In genomic region chr5:151810449-151810848, GRCh38 we compare ENCODE assay signal across 26 cellular contexts. TPM values are rescaled to one million over a fixed set of nuclear protein-coding genes. Genes with fewer than 3 reads are reported as not detected.
DNase-seq lines count a peak whose midpoint lies in the region; ATAC-seq, FAIRE-seq and TF ChIP-seq lines count a peak whose summit lies in the region.
"Had no signal": no experiment of that assay in that cellular context is flagged by ENCODE, and none has a peak within 500 bp of the region (broad histone marks: within the 10 kb centered on the region; RNA-seq: fewer than 3 reads in every experiment).

No MANE protein-coding gene starts in this region.

- H3K9ac ChIP-seq in IMR-90 (ENCODE audit: low read depth, low read length), result no peak overlapping the region
- H3K9ac ChIP-seq in endothelial cell of umbilical vein (replicated peaks; ENCODE audit: extremely low read depth, insufficient read depth, low read length), result no peak overlapping the region

- H4K8ac ChIP-seq in IMR-90 (ENCODE audit: low read depth in 2 of 2, low read length in 2 of 2), result no peak overlapping the region

- H2BK20ac ChIP-seq in IMR-90 (ENCODE audit: low read depth, low read length), result no peak overlapping the region

- H3K4me2 ChIP-seq in IMR-90 (ENCODE audit: low read depth, low read length), result no peak overlapping the region
- H3K4me2 ChIP-seq in endothelial cell of umbilical vein (ENCODE audit: insufficient read depth, low read length), result no peak overlapping the region

- no peak overlapping the region for H4K91ac ChIP-seq in IMR-90 (ENCODE audit: insufficient read depth, low read depth, low read length)

- H2AFZ ChIP-seq in IMR-90 (replicated peaks; ENCODE audit: low read length, poor library complexity), result no peak overlapping the region
- no peak overlapping the region for H2AFZ ChIP-seq in endothelial cell of umbilical vein (ENCODE audit: low read depth, low read length)

- peaks cover 44% of the 10 kb centered on the region for H3K79me2 ChIP-seq in endothelial cell of umbilical vein (ENCODE audit: control insufficient read depth, insufficient read depth, low read length)

- TF ChIP-seq CTCF in left ventricle myocardium inferior (IDR thresholded peaks at IDR 0.05; ENCODE audit: borderline replicate concordance) (no peak), IMR-90 (conservative IDR thresholded peaks at IDR 0.05; ENCODE audit: low read depth, low read length) (no peak), endothelial cell of umbilical vein (IDR thresholded peaks at IDR 0.05; ENCODE audit: extremely low read depth in 1 of 2, insufficient read depth in 1 of 2, low read depth in 1 of 2, low read length in 2 of 2) (no peak)

- H3K36me3 ChIP-seq in left ventricle myocardium inferior (peaks cover 14% of the 10 kb centered on the region), IMR-90 (ENCODE audit: control insufficient read depth, insufficient read depth, low read length) (peaks cover 19% of the 10 kb centered on the region), endothelial cell of umbilical vein (ENCODE audit: control insufficient read depth in 2 of 2, extremely low read depth in 1 of 2, insufficient read depth in 2 of 2, low read length in 2 of 2) (peaks cover 10 to 32% of the 10 kb centered on the region in 2 experiments)

- no peak for DNase-seq in left ventricle myocardium inferior
- no peak for DNase-seq in Right ventricle myocardium inferior (ENCODE audit: missing footprints)
- peak; percentile 20 for DNase-seq in IMR-90
- no peak for DNase-seq in endothelial cell of umbilical vein (ENCODE audit: low read depth, low spot score)
- no peak for DNase-seq in stimulated activated naive B cell treated with anti-CD40 and anti-IgM and Interleukin-4, amounts not matched to agents 10 μg/mL and 1 μg/mL and 100 μg/mL, for 72 hours
- no peak for DNase-seq in iPS-NIHi11 (ENCODE audit: low spot score)
- no peak for DNase-seq in NK-92 treated with Interleukin-12 subunit alpha and Interleukin-12 subunit beta, amount 100 ng/mL, for 24 hours (lab: John Stamatoyannopoulos, UW)
- DNase-seq in stimulated activated CD4-positive, alpha-beta T cell treated with anti-CD3 and anti-CD28 coated beads, Interleukin-12 subunit alpha, Interleukin-12 subunit beta, amount 100 ng/mL, for 4 hours, result no peak
- DNase-seq: activated CD8-positive, alpha-beta memory T cell treated with anti-CD3 and anti-CD28 coated beads, Interleukin-2, amount 50 U/mL, for 48 hours; cerebellar nuclear complex; DMS 273 treated with DMSO at 0.1 percent for 48 hours; effector CD8-positive, alpha-beta T cell; immature natural killer cell; MG63; mucosa of descending colon; NCI-H1436; NCI-H510A treated with DMSO at 0.1 percent for 48 hours; Peyer's patch; stimulated activated CD4-positive, alpha-beta T cell treated with anti-CD3 and anti-CD28 coated beads, Interleukin-1b, Interleukin-23, amount 100 ng/mL, for 48 hours; stimulated activated naive CD4-positive, alpha-beta T cell; T-helper 17 cell; WERI-Rb-1 had no signal

- H3K4me1 ChIP-seq in left ventricle myocardium inferior (peaks cover 73% of the 10 kb centered on the region), IMR-90 (ENCODE audit: control insufficient read depth, insufficient read depth, low read length) (peaks cover 9% of the 10 kb centered on the region), endothelial cell of umbilical vein (ENCODE audit: control insufficient read depth, extremely low read depth, insufficient read depth, low read length) (no peaks in the 10 kb centered on the region)
- H3K4me1 ChIP-seq: Peyer's patch had no signal

- dilution Hi-C loops in IMR-90 (cut with HindIII; ENCODE audit: low sequenced_read_pairs, unreplicated experiment) (no loop called here), endothelial cell of umbilical vein (cut with MboI; ENCODE audit: extremely low pct_ligation_motif_present, low sequenced_read_pairs) (no loop called here)

- H3K27me3 Mint-ChIP-seq in stimulated activated naive B cell treated with anti-CD40 and anti-IgM and Interleukin-4, amounts not matched to agents 10 μg/mL and 1 μg/mL and 100 μg/mL, for 72 hours, result no peaks in the 10 kb centered on the region
- H3K27me3 Mint-ChIP-seq: IgD-negative memory B cell, progenitor cell of endocrine pancreas, T-helper 17 cell had no signal

- H3K27me3 ChIP-seq in left ventricle myocardium inferior (ENCODE audit: low read depth) (no peaks in the 10 kb centered on the region), IMR-90 (ENCODE audit: control insufficient read depth, insufficient read depth, low read length) (no peaks in the 10 kb centered on the region), endothelial cell of umbilical vein (ENCODE audit: control insufficient read depth in 2 of 2, insufficient read depth in 2 of 2, low read length in 2 of 2) (no peaks in the 10 kb centered on the region)
- H3K27me3 ChIP-seq: MG63, Peyer's patch had no signal

- H3K79me1 ChIP-seq in IMR-90 (ENCODE audit: low read depth in 1 of 2, low read length in 2 of 2), result peaks cover 36 to 61% of the 10 kb centered on the region in 2 experiments

- no peak for ATAC-seq in Right ventricle myocardium inferior
- no peak for ATAC-seq in IMR-90 (ENCODE audit: low read depth)
- peak in 1 of 2 donors; percentile 52 for ATAC-seq in stimulated activated naive B cell treated with anti-CD40 and anti-IgM and Interleukin-4, amounts not matched to agents 10 μg/mL and 1 μg/mL and 100 μg/mL, for 72 hours (replicated peaks)
- ATAC-seq: mucosa of descending colon, T-helper 17 cell had no signal

- FAIRE-seq in endothelial cell of umbilical vein (lab: Jason Lieb, UNC), result no peak
- FAIRE-seq: astrocyte had no signal

- peak overlapping the region; percentile 72 for H3K27ac Mint-ChIP-seq in stimulated activated naive B cell treated with anti-CD40 and anti-IgM and Interleukin-4, amounts not matched to agents 10 μg/mL and 1 μg/mL and 100 μg/mL, for 72 hours
- H3K27ac Mint-ChIP-seq: IgD-negative memory B cell, progenitor cell of endocrine pancreas had no signal

- no peak overlapping the region for H2AK9ac ChIP-seq in IMR-90 (replicated peaks; ENCODE audit: low read depth, low read length, poor library complexity)

- WGBS in IMR-90 (ENCODE audit: extremely low coverage in 2 of 2, insufficient read length in 1 of 2), 2 experiments, result no CpG with 5 or more reads among the region's 1 CpG

- BruUV-seq in IMR-90 (replicated peaks; lab: Mats Ljungman, UMichigan), result no TSS peak
- no TSS peak for BruUV-seq in endothelial cell of umbilical vein (replicated peaks; lab: Mats Ljungman, UMichigan)

- CTCF ChIA-PET in IMR-90 (lab: Yijun Ruan, JAX), result interaction anchor here (1.2 kb wide), 1 partner anchor 15 kb away, joined by 3 read pairs; no protein-coding TSS in a partner anchor
- CTCF ChIA-PET in endothelial cell of umbilical vein (lab: Charles Lee), result interaction anchor here (0.9 to 1.9 kb wide), 4 partner anchors 8 to 15 kb away, joined by 3 to 7 read pairs (median 4); no protein-coding TSS in a partner anchor

- H3K56ac ChIP-seq in IMR-90 (ENCODE audit: extremely low read depth, insufficient read depth, low read length), result no peak overlapping the region

- H3K9me3 Mint-ChIP-seq in stimulated activated naive B cell treated with anti-CD40 and anti-IgM and Interleukin-4, amounts not matched to agents 10 μg/mL and 1 μg/mL and 100 μg/mL, for 72 hours, result peaks cover 4% of the 10 kb centered on the region in 2 donors
- H3K9me3 Mint-ChIP-seq: CD14-positive monocyte, IgD-negative memory B cell, immature natural killer cell had no signal

- no peak overlapping the region for H3K23ac ChIP-seq in IMR-90 (ENCODE audit: low read depth, low read length)

- H3K4ac ChIP-seq in IMR-90 (ENCODE audit: low read depth, low read length), result no peak overlapping the region

- in situ Hi-C loops in IMR-90 (cut with MboI; ENCODE audit: low sequenced_read_pairs), result no loop called here

- H3K4me3 Mint-ChIP-seq in stimulated activated naive B cell treated with anti-CD40 and anti-IgM and Interleukin-4, amounts not matched to agents 10 μg/mL and 1 μg/mL and 100 μg/mL, for 72 hours, result no peak overlapping the region
- H3K4me3 Mint-ChIP-seq: CD14-positive monocyte, IgD-negative memory B cell, immature natural killer cell, T-helper 17 cell had no signal

- H3K9me1 ChIP-seq in IMR-90 (ENCODE audit: insufficient read depth, low read length), result no peaks in the 10 kb centered on the region
- H3K9me1 ChIP-seq in endothelial cell of umbilical vein (replicated peaks; ENCODE audit: control insufficient read depth, extremely low read depth, insufficient read depth, low read length), result no peaks in the 10 kb centered on the region

- H3K27ac ChIP-seq in left ventricle myocardium inferior (replicated peaks) (peak overlapping the region; percentile 74), IMR-90 (ENCODE audit: insufficient read depth, low read length) (no peak overlapping the region), endothelial cell of umbilical vein (ENCODE audit: insufficient read depth, low read depth, low read length) (no peak overlapping the region)
- H3K27ac ChIP-seq: Peyer's patch, WERI-Rb-1 had no signal

- H3K4me3 ChIP-seq in left ventricle myocardium inferior (no peak overlapping the region), IMR-90 (ENCODE audit: insufficient read depth, low read depth, low read length) (no peak overlapping the region), endothelial cell of umbilical vein (replicated peaks in 1 of 3; ENCODE audit: insufficient read depth in 1 of 3, low read depth in 1 of 3, low read length in 3 of 3) (no peak overlapping the region)
- H3K4me3 ChIP-seq: MG63, mucosa of descending colon, Peyer's patch had no signal

- no peak for TF ChIP-seq RAD21 in IMR-90 (IDR thresholded peaks at IDR 0.05; ENCODE audit: low read length)

- H2BK15ac ChIP-seq in IMR-90 (ENCODE audit: low read depth, low read length), result no peak overlapping the region

- no peak overlapping the region for H3K18ac ChIP-seq in IMR-90 (ENCODE audit: low read depth, low read length)

- H3K4me1 Mint-ChIP-seq in stimulated activated naive B cell treated with anti-CD40 and anti-IgM and Interleukin-4, amounts not matched to agents 10 μg/mL and 1 μg/mL and 100 μg/mL, for 72 hours, result peaks cover 10 to 12% of the 10 kb centered on the region in 2 donors
- H3K4me1 Mint-ChIP-seq: CD14-positive monocyte had no signal

- POLR2A ChIA-PET in IMR-90 (lab: Charles Lee; ENCODE audit: unreplicated experiment), result no interaction called here
- POLR2A ChIA-PET in endothelial cell of umbilical vein (lab: Charles Lee), result no interaction called here

- H3K36me3 Mint-ChIP-seq in stimulated activated naive B cell treated with anti-CD40 and anti-IgM and Interleukin-4, amounts not matched to agents 10 μg/mL and 1 μg/mL and 100 μg/mL, for 72 hours, result peaks cover 42 to 76% of the 10 kb centered on the region in 2 donors

- H4K20me1 ChIP-seq in IMR-90 (ENCODE audit: insufficient read depth, low read length) (peaks cover 25% of the 10 kb centered on the region; the same call in 1 of the 2 replicates), endothelial cell of umbilical vein (replicated peaks; ENCODE audit: control insufficient read depth, extremely low read depth, insufficient read depth, low read length) (peaks cover 7% of the 10 kb centered on the region)

- no peak overlapping the region for H3K14ac ChIP-seq in IMR-90 (replicated peaks; ENCODE audit: low read depth, low read length)

- H2BK120ac ChIP-seq in IMR-90 (ENCODE audit: low read depth, low read length), result no peak overlapping the region

- H4K5ac ChIP-seq in IMR-90 (ENCODE audit: low read depth, low read length), result no peak overlapping the region

- H3K9me3 ChIP-seq in left ventricle myocardium inferior (replicated peaks) (no peaks in the 10 kb centered on the region), IMR-90 (ENCODE audit: control insufficient read depth, insufficient read depth, low read length) (no peaks in the 10 kb centered on the region), endothelial cell of umbilical vein (replicated peaks; ENCODE audit: control insufficient read depth, insufficient read depth, low read length) (no peaks in the 10 kb centered on the region)
- H3K9me3 ChIP-seq: mucosa of descending colon, Peyer's patch had no signal

- intact Hi-C loops in left ventricle myocardium inferior (cut with micrococcal nuclease), result no loop called here
- intact Hi-C loops in Right ventricle myocardium inferior (cut with DNase I), result no loop called here
- intact Hi-C loops in IMR-90 (cut with micrococcal nuclease), result no loop called here
- intact Hi-C loops in endothelial cell of umbilical vein (cut with micrococcal nuclease), result no loop called here

- TF ChIP-seq POLR2A in IMR-90 (IDR thresholded peaks at IDR 0.05; ENCODE audit: low read depth, low read length) (no peak), endothelial cell of umbilical vein (IDR thresholded peaks at IDR 0.05; ENCODE audit: low read depth, low read length) (no peak)

- H2AK5ac ChIP-seq in IMR-90 (ENCODE audit: low read depth, low read length), result no peak overlapping the region

- H2BK5ac ChIP-seq in IMR-90 (ENCODE audit: low read depth, low read length, poor library complexity, severe bottlenecking), result no peak overlapping the region

RNA-seq across cellular contexts. Expression of gene G3BP1, which starts 38.7 kb away (rescaled TPM):
- 95.0 TPM for total RNA-seq in left ventricle myocardium inferior
- 114 TPM for total RNA-seq in Right ventricle myocardium inferior
- total RNA-seq in IMR-90 (2012; rRNA removed), result 272 and 482 TPM in 2 replicates
- polyA plus RNA-seq in IMR-90 (2012; rRNA removed), result 32.8 and 40.2 TPM in 2 replicates
- 11.6 and 22.4 TPM in 2 replicates for polyA plus RNA-seq in IMR-90 (2012; cell fraction: cytosol; rRNA removed)
- polyA plus RNA-seq in IMR-90 (2012; cell fraction: nucleus; rRNA removed; ENCODE audit: low replicate concordance), result 6.2 and 28.5 TPM in 2 replicates
- 255 and 262 TPM in 2 replicates for total RNA-seq in endothelial cell of umbilical vein
- 39.5 and 50.5 TPM in 2 replicates for polyA plus RNA-seq in endothelial cell of umbilical vein
- 40.3 and 46.7 TPM in 2 replicates for polyA plus RNA-seq in endothelial cell of umbilical vein (2011; cell fraction: cytosol; rRNA removed)
- 53.0 and 64.6 TPM in 2 replicates for polyA plus RNA-seq in endothelial cell of umbilical vein (2011; cell fraction: nucleus; rRNA removed)
- polyA plus RNA-seq in endothelial cell of umbilical vein (2012), result 135 and 201 TPM in 2 replicates
- polyA minus RNA-seq in endothelial cell of umbilical vein, result 272 and 322 TPM in 2 replicates
- 211 TPM for polyA minus RNA-seq in endothelial cell of umbilical vein (2011; cell fraction: cytosol; rRNA and poly(A)+ RNA removed)
- 111 and 161 TPM in 2 replicates for polyA minus RNA-seq in endothelial cell of umbilical vein (2011; cell fraction: nucleus; rRNA and poly(A)+ RNA removed)

RNA-seq across cellular contexts. Expression of gene ATOX1, which starts 52.0 kb away (rescaled TPM):
- 65.4 TPM for total RNA-seq in left ventricle myocardium inferior
- 69.5 TPM for total RNA-seq in Right ventricle myocardium inferior
- 56.3 and 76.7 TPM in 2 replicates for total RNA-seq in IMR-90 (2012; rRNA removed)
- polyA plus RNA-seq in IMR-90 (2012; rRNA removed), result 360 and 398 TPM in 2 replicates
- polyA plus RNA-seq in IMR-90 (2012; cell fraction: cytosol; rRNA removed), result 336 and 385 TPM in 2 replicates
- 87.4 and 97.2 TPM in 2 replicates for polyA plus RNA-seq in IMR-90 (2012; cell fraction: nucleus; rRNA removed; ENCODE audit: low replicate concordance)
- 113 and 130 TPM in 2 replicates for total RNA-seq in endothelial cell of umbilical vein
- polyA plus RNA-seq in endothelial cell of umbilical vein, result 292 and 392 TPM in 2 replicates
- polyA plus RNA-seq in endothelial cell of umbilical vein (2011; cell fraction: cytosol; rRNA removed), result 386 TPM in 2 replicates
- 104 and 109 TPM in 2 replicates for polyA plus RNA-seq in endothelial cell of umbilical vein (2011; cell fraction: nucleus; rRNA removed)
- polyA plus RNA-seq in endothelial cell of umbilical vein (2012), result 201 and 206 TPM in 2 replicates
- 107 and 132 TPM in 2 replicates for polyA minus RNA-seq in endothelial cell of umbilical vein
- polyA minus RNA-seq in endothelial cell of umbilical vein (2011; cell fraction: cytosol; rRNA and poly(A)+ RNA removed), result 29.2 TPM
- 28.1 and 40.3 TPM in 2 replicates for polyA minus RNA-seq in endothelial cell of umbilical vein (2011; cell fraction: nucleus; rRNA and poly(A)+ RNA removed)
